8 cellular contexts compared by ENCODE assay signal in genomic region chr13:44815507-44816074, GRCh38.
A peak's percentile ranks its signal among the peaks of the same experiment; 100 is the strongest.
DNase-seq lines count a peak whose midpoint lies in the region; ATAC-seq lines count a peak whose summit lies in the region.

No MANE protein-coding gene starts in this region.

- no peaks in the 10 kb centered on the region for H3K9me3 ChIP-seq in NT2/D1 (ENCODE audit: insufficient read depth, low read length)

- DNase-seq in NT2/D1 (ENCODE audit: low read depth, low spot score): peak; percentile 25
- DNase-seq in stimulated activated CD4-positive, alpha-beta T cell treated with anti-CD3 and anti-CD28 coated beads, Interleukin-15, amount 100 ng/mL, for 48 hours (ENCODE audit: low read depth in 2 of 2): peak; percentile 26 to 37
- no peak for DNase-seq in cortex of kidney (lab: John Stamatoyannopoulos, UW)
- DNase-seq in effector memory CD8-positive, alpha-beta T cell: no peak

- ATAC-seq in GM21529 (IDR thresholded peaks at IDR 0.05; ENCODE audit: unreplicated experiment) (peak; percentile 51), esophagus mucosa (peak; percentile 92), HG03457 (IDR thresholded peaks at IDR 0.05; ENCODE audit: unreplicated experiment) (no peak), HG03342 (IDR thresholded peaks at IDR 0.05; ENCODE audit: unreplicated experiment) (no peak)
- ATAC-seq in effector memory CD8-positive, alpha-beta T cell (replicated peaks): no peak

- no peaks in the 10 kb centered on the region for H3K9me3 Mint-ChIP-seq in effector memory CD8-positive, alpha-beta T cell

- H3K9ac ChIP-seq in NT2/D1 (ENCODE audit: insufficient read length, low read depth): no peak overlapping the region

- no peak overlapping the region for H3K4me3 ChIP-seq in NT2/D1 (ENCODE audit: insufficient read length, low read depth)

- H3K4me1 ChIP-seq in NT2/D1 (ENCODE audit: insufficient read depth, insufficient read length): peaks cover 10% of the 10 kb centered on the region

- peaks cover 8 to 40% of the 10 kb centered on the region in 2 donors for H3K27me3 Mint-ChIP-seq in effector memory CD8-positive, alpha-beta T cell

- no peak overlapping the region for H3K4me3 Mint-ChIP-seq in effector memory CD8-positive, alpha-beta T cell

- H3K4me1 Mint-ChIP-seq in effector memory CD8-positive, alpha-beta T cell (ENCODE audit: low read depth in 2 of 2): no peaks in the 10 kb centered on the region

- no peaks in the 10 kb centered on the region for H3K36me3 ChIP-seq in NT2/D1 (ENCODE audit: insufficient read depth, insufficient read length, low read length)

- no peak overlapping the region for H3K27ac Mint-ChIP-seq in effector memory CD8-positive, alpha-beta T cell

- H3K36me3 Mint-ChIP-seq in effector memory CD8-positive, alpha-beta T cell (ENCODE audit: insufficient read depth): no peaks in the 10 kb centered on the region

- no peaks in the 10 kb centered on the region for H3K27me3 ChIP-seq in NT2/D1 (ENCODE audit: insufficient read depth, insufficient read length)

Comparison
In these comparisons a context has a peak if more than half of its experiments do, and no peak if none do; other contexts are left out.
1. ATAC-seq: peak in GM21529 (single experiment) and esophagus mucosa (single experiment); none in effector memory CD8-positive, alpha-beta T cell (single experiment), HG03457 (single experiment) and HG03342 (single experiment).
2. DNase-seq: peak in NT2/D1 (single experiment) and stimulated activated CD4-positive, alpha-beta T cell treated with anti-CD3 and anti-CD28 coated beads, Interleukin-15, amount 100 ng/mL, for 48 hours (2 of 2); none in cortex of kidney (single experiment) and effector memory CD8-positive, alpha-beta T cell (0 of 3).